Comparison of ENCODE assay signal across 8 cellular contexts in the genomic region with DNA sequence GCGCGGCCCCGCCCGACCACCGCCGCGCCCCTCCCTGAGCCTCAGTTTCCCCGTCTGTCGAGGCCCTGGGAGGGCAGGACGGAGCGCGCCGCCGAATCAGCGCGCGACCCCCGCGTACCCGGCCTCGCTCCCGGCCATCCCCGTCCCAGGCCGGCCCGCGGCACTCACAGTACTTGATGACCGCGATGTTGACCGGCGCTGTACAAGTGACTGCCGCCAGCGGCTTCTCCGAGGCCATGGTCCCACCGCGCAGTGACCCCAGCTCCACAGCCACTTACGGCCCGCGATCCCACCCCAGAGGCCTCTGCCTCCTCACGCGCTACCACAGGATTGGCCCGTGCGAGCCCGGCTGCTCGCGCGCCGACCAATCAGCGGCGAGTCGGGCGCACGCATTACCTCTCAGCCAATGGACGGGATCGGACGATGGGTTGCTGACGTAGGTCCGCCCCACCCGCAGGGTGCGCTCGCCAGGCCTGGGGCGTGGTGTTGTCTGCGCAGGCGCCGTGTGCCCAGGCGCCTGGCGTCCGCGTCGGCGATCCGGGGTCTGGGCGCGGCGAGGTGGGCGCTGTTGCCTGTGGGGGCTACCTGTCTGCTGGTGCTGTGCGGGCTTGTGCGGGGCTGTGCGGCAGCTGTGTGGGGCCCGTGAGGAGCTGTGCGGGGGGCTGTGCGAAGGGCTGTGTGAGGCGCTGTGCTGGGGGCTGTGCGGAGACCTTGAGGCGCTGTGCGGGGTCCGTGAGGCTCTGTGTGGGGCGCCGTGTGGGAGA. TPM values are rescaled to one million over a fixed set of nuclear protein-coding genes. Genes with fewer than 3 reads are reported as not detected.
DNase-seq lines count a peak whose midpoint lies in the region; ATAC-seq and TF ChIP-seq lines count a peak whose summit lies in the region.

A gene with protein sequence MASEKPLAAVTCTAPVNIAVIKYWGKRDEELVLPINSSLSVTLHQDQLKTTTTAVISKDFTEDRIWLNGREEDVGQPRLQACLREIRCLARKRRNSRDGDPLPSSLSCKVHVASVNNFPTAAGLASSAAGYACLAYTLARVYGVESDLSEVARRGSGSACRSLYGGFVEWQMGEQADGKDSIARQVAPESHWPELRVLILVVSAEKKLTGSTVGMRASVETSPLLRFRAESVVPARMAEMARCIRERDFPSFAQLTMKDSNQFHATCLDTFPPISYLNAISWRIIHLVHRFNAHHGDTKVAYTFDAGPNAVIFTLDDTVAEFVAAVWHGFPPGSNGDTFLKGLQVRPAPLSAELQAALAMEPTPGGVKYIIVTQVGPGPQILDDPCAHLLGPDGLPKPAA (minus strand): TSS at position 249 of the 764 bp plus-strand sequence. CDS start 11 bp downstream, at position 238.

- H3K27ac ChIP-seq in SK-N-MC, result peak within 1 kb of the TSS; percentile 36; the same call in 1 of the 2 replicates
- peak within 1 kb of the TSS; percentile 62 to 91 (median 88) for H3K27ac ChIP-seq in gastroesophageal sphincter

- H3K36me3 ChIP-seq in SK-N-MC (ENCODE audit: insufficient read depth, low read length) (no peaks in the 10 kb centered on the region; the same call in 1 of the 2 replicates), gastroesophageal sphincter (peaks cover 0 to 6% of the 10 kb centered on the region in 2 donors)

- TF ChIP-seq EP300 in gastroesophageal sphincter (IDR thresholded peaks at IDR 0.05), result no peak

- H3K36me3 Mint-ChIP-seq in activated naive CD4-positive, alpha-beta T cell treated with anti-CD3 and anti-CD28 coated beads, Interleukin-2, amount 10 ng/mL, durations not matched to agents 7 days and 5 days, result peaks cover 8% of the 10 kb centered on the region

- H3K9ac ChIP-seq in SK-N-MC (ENCODE audit: insufficient read length), result peak within 1 kb of the TSS; percentile 76

- H3K27me3 ChIP-seq in gastroesophageal sphincter, result no peaks in the 10 kb centered on the region

- H3K4me3 Mint-ChIP-seq in activated naive CD4-positive, alpha-beta T cell treated with anti-CD3 and anti-CD28 coated beads, Interleukin-2, amount 10 ng/mL, durations not matched to agents 7 days and 5 days, result peak within 1 kb of the TSS; percentile 89

- peak within 1 kb of the TSS; percentile 91 for H3K27ac Mint-ChIP-seq in activated naive CD4-positive, alpha-beta T cell treated with anti-CD3 and anti-CD28 coated beads, Interleukin-2, amount 10 ng/mL, durations not matched to agents 7 days and 5 days

- peaks cover 0 to 30% (median 11%) of the 10 kb centered on the region in 3 donors for H3K4me1 ChIP-seq in gastroesophageal sphincter

- DNase-seq in GM04503 (ENCODE audit: low read depth) (peak; percentile 74), HEK293T (ENCODE audit: extremely low spot score) (peak; percentile 99), MV-4-11 (lab: John Stamatoyannopoulos, UW) (peak; percentile 97), SK-N-MC (ENCODE audit: low read depth, low spot score) (peak; percentile 37), non-pigmented ciliary epithelial cell (ENCODE audit: low read depth) (peak; percentile 87), superior temporal gyrus (ENCODE audit: extremely low spot score) (peak; percentile 98)
- peak; percentile 98 for DNase-seq in activated naive CD4-positive, alpha-beta T cell treated with anti-CD3 and anti-CD28 coated beads, Interleukin-2, amount 10 ng/mL, durations not matched to agents 7 days and 5 days

- H3K4me3 ChIP-seq in SK-N-MC (peak within 1 kb of the TSS; percentile 83), gastroesophageal sphincter (peak within 1 kb of the TSS; percentile 74 to 81)

- peaks cover 30% of the 10 kb centered on the region for H3K4me1 Mint-ChIP-seq in activated naive CD4-positive, alpha-beta T cell treated with anti-CD3 and anti-CD28 coated beads, Interleukin-2, amount 10 ng/mL, durations not matched to agents 7 days and 5 days

- H3K9me3 ChIP-seq in SK-N-MC (ENCODE audit: low read depth, low read length), result no peaks in the 10 kb centered on the region
- no peaks in the 10 kb centered on the region for H3K9me3 ChIP-seq in gastroesophageal sphincter

- no CpG with 5 or more reads among the region's 88 CpGs for whole genome bisulfite sequencing in gastroesophageal sphincter (ENCODE audit: low coverage in 1 of 2), 2 donors

- H3K9me3 Mint-ChIP-seq in activated naive CD4-positive, alpha-beta T cell treated with anti-CD3 and anti-CD28 coated beads, Interleukin-2, amount 10 ng/mL, durations not matched to agents 7 days and 5 days, result no peaks in the 10 kb centered on the region

- peak; percentile 70 to 84 for TF ChIP-seq POLR2A in gastroesophageal sphincter (IDR thresholded peaks at IDR 0.05)

- CTCF ChIA-PET in HEK293T (lab: Yijun Ruan, JAX), result interaction anchor here (1.0 kb wide), 1 partner anchor 22 kb away, joined by 3 read pairs; no protein-coding TSS in a partner anchor
- CTCF ChIA-PET in activated naive CD4-positive, alpha-beta T cell treated with anti-CD3 and anti-CD28 coated beads, Interleukin-2, amount 10 ng/mL, durations not matched to agents 7 days and 5 days (lab: Charles Lee), result interaction anchor here (1.0 to 1.6 kb wide), 3 partner anchors 11 to 42 kb away, joined by 3 to 5 read pairs (median 4); no protein-coding TSS in a partner anchor

- peaks cover 4% of the 10 kb centered on the region for H3K27me3 Mint-ChIP-seq in activated naive CD4-positive, alpha-beta T cell treated with anti-CD3 and anti-CD28 coated beads, Interleukin-2, amount 10 ng/mL, durations not matched to agents 7 days and 5 days

- ATAC-seq in gastroesophageal sphincter, result peak; percentile 99

- POLR2A ChIA-PET in HEK293T (lab: Yijun Ruan, JAX), result interaction anchor here (0.6 to 2.8 kb wide), 9 partner anchors 8 to 115 kb away, joined by 3 to 15 read pairs (median 3); partner anchors contain the start of gene ZC3H18

- TF ChIP-seq CTCF in gastroesophageal sphincter (IDR thresholded peaks at IDR 0.05), result peak in 2 of 4 experiments; percentile 19 to 26

TF ChIP-seq in HEK293T, 16 proteins besides CTCF, POLR2A, EP300 and RAD21:
- TF ChIP-seq L3MBTL2 (conservative IDR thresholded peaks at IDR 0.05) (peak; percentile 58), FOXM1 (IDR thresholded peaks at IDR 0.05; ENCODE audit: borderline replicate concordance) (no peak)
TF ChIP-seq in HEK293T: peak in this region for 1.

RNA-seq across cellular contexts. Expression of the gene that starts here (rescaled TPM):
- 10 to 100 TPM; 21.3 to 30.3 (median 26.6) TPM for total RNA-seq in gastroesophageal sphincter

Comparison
In these comparisons a context has a peak if more than half of its experiments do, and no peak if none do; other contexts are left out.
1. Peak in every context shown above with its lines: DNase-seq, ATAC-seq, H3K4me3 ChIP-seq and H3K27ac ChIP-seq.
2. DNase-seq: peak in every context shown above with its lines; median percentile 99 in HEK293T; 98 in activated naive CD4-positive, alpha-beta T cell treated with anti-CD3 and anti-CD28 coated beads, Interleukin-2, amount 10 ng/mL, durations not matched to agents 7 days and 5 days; 98 in superior temporal gyrus; 97 in MV-4-11; 87 in non-pigmented ciliary epithelial cell; 74 in GM04503; 37 in SK-N-MC.